9 cellular contexts compared by ENCODE assay signal in genomic region chr15:70833897-70834765, GRCh38. TPM values are rescaled to one million over a fixed set of nuclear protein-coding genes. Genes with fewer than 3 reads are reported as not detected.
DNase-seq lines count a peak whose midpoint lies in the region; ATAC-seq and TF ChIP-seq lines count a peak whose summit lies in the region.
"Had no signal": no experiment of that assay in that cellular context is flagged by ENCODE, and none has a peak within 500 bp of the region (broad histone marks: within the 10 kb centered on the region; RNA-seq: fewer than 3 reads in every experiment).

No MANE protein-coding gene starts in this region.

- in situ Hi-C loops in mammary epithelial cell (cut with MboI; ENCODE audit: low sequenced_read_pairs in 2 of 2), result no loop called here

- no peak overlapping the region for H3K9ac ChIP-seq in mammary epithelial cell (ENCODE audit: insufficient read depth, low read length)

- intact Hi-C loops in mammary epithelial cell (cut with micrococcal nuclease) (no loop called here), spleen (cut with DNase I; ENCODE audit: low total_unique reads) (no loop called here)

- ATAC-seq in HG03457 (IDR thresholded peaks at IDR 0.05; ENCODE audit: unreplicated experiment), result no peak
- ATAC-seq in HG03095 (IDR thresholded peaks at IDR 0.05; ENCODE audit: unreplicated experiment), result no peak
- ATAC-seq in GM19324 (IDR thresholded peaks at IDR 0.05; ENCODE audit: low FRiP score, unreplicated experiment), result no peak

- H3K27me3 Mint-ChIP-seq in osteocyte (ENCODE audit: unreplicated experiment), result no peaks in the 10 kb centered on the region

- WGBS in mammary epithelial cell (ENCODE audit: low coverage, missing lambda C conversion rate), result 70% methylated on average over 9 of the region's 9 CpGs
- WGBS in spleen, 5 donors, result 65 to 71% (median 69%) methylated on average over 9 of the region's 9 CpGs

- H3K27ac Mint-ChIP-seq in osteocyte (ENCODE audit: unreplicated experiment), result peak overlapping the region; percentile 95

- H3K27ac ChIP-seq in mammary epithelial cell (ENCODE audit: insufficient read depth, low read depth, low read length) (peak overlapping the region; percentile 11), spleen (no peak overlapping the region)

- H3K4me1 ChIP-seq in mammary epithelial cell (ENCODE audit: insufficient read depth, low read length), result peaks cover 15% of the 10 kb centered on the region
- H3K4me1 ChIP-seq in spleen, result no peaks in the 10 kb centered on the region

- BruUV-seq in mammary epithelial cell (replicated peaks; lab: Mats Ljungman, UMichigan), result no TSS peak

- no peaks in the 10 kb centered on the region for H3K36me3 ChIP-seq in mammary epithelial cell (ENCODE audit: insufficient read depth, low read length)
- H3K36me3 ChIP-seq in spleen, result peaks cover 0 to 6% (median 0%) of the 10 kb centered on the region in 6 donors

- no peaks in the 10 kb centered on the region for H3K9me3 ChIP-seq in mammary epithelial cell (replicated peaks; ENCODE audit: insufficient read depth, low read length)
- H3K9me3 ChIP-seq in spleen, result no peaks in the 10 kb centered on the region

- H3K4me3 ChIP-seq in mammary epithelial cell (replicated peaks in 1 of 3; ENCODE audit: insufficient read depth in 1 of 3, low read depth in 2 of 3, low read length in 3 of 3) (no peak overlapping the region), spleen (no peak overlapping the region)

- dilution Hi-C loops in mammary epithelial cell (cut with HindIII; ENCODE audit: low sequenced_read_pairs), result no loop called here

- H3K4me1 Mint-ChIP-seq in osteocyte (ENCODE audit: unreplicated experiment), result peaks cover 52% of the 10 kb centered on the region

- no peaks in the 10 kb centered on the region for H3K9me3 Mint-ChIP-seq in osteocyte (ENCODE audit: unreplicated experiment)

- TF ChIP-seq POLR2A in spleen (IDR thresholded peaks at IDR 0.05), result no peak

- H2AFZ ChIP-seq in mammary epithelial cell (ENCODE audit: low read depth, low read length), result peak overlapping the region; percentile 46

- peaks cover 54% of the 10 kb centered on the region for H3K36me3 Mint-ChIP-seq in osteocyte (ENCODE audit: unreplicated experiment)

- H3K4me3 Mint-ChIP-seq in osteocyte (ENCODE audit: unreplicated experiment), result no peak overlapping the region

- H3K79me2 ChIP-seq in mammary epithelial cell (ENCODE audit: insufficient read depth, low read length), result no peaks in the 10 kb centered on the region

- DNase-seq in GM03348 (ENCODE audit: low spot score) (peak; percentile 69), NCI-H2029 treated with DMSO at 0.1 percent for 48 hours (lab: John Stamatoyannopoulos, UW) (peak; percentile 24), mammary epithelial cell (peak; percentile 57), osteocyte (ENCODE audit: extremely low spot score, unreplicated experiment) (peak; percentile 85), spleen (no peak)
- DNase-seq: activated CD8-positive, alpha-beta memory T cell treated with anti-CD3 and anti-CD28 coated beads, Interleukin-2, amount 50 U/mL, for 4 hours had no signal

- no peaks in the 10 kb centered on the region for H4K20me1 ChIP-seq in mammary epithelial cell (ENCODE audit: insufficient read depth, low read length)

- peak overlapping the region; percentile 31 for H3K4me2 ChIP-seq in mammary epithelial cell (ENCODE audit: insufficient read depth, low read depth, low read length)

- CTCF ChIA-PET in mammary epithelial cell (lab: Charles Lee; ENCODE audit: low non-redundant PET), result no interaction called here

- TF ChIP-seq CTCF in mammary epithelial cell (conservative IDR thresholded peaks at IDR 0.05 in 1 of 2, IDR thresholded peaks at IDR 0.05 in 1 of 2; ENCODE audit: extremely low read depth in 1 of 2, insufficient read depth in 1 of 2, low read depth in 1 of 2, low read length in 2 of 2) (no peak), osteocyte (IDR thresholded peaks at IDR 0.05) (no peak), spleen (IDR thresholded peaks at IDR 0.05 in 8 of 11, conservative IDR thresholded peaks at IDR 0.05 in 3 of 11) (no peak)

- no peaks in the 10 kb centered on the region for H3K27me3 ChIP-seq in mammary epithelial cell (ENCODE audit: insufficient read depth, low read length)
- H3K27me3 ChIP-seq in spleen (replicated peaks in 1 of 7), result peaks cover 0 to 2% (median 0%) of the 10 kb centered on the region in 7 donors

RNA-seq across cellular contexts. Expression of gene LARP6, which starts 19.8 kb away (rescaled TPM):
- 10 to 100 TPM; 37.5 to 77.3 TPM for total RNA-seq in mammary epithelial cell
- polyA plus RNA-seq in mammary epithelial cell, result 39.1 TPM
- 5.9 TPM for polyA minus RNA-seq in mammary epithelial cell
- 119 and 123 TPM in 2 replicates for total RNA-seq in osteocyte
- total RNA-seq in spleen, result 1 to 10 TPM in 5 of 7 donors, under 1 TPM in 2; 0.85 to 7.0 (median 3.4) TPM
- 1 to 10 TPM in 2 of 3 donors, under 1 TPM in 1; 0.93 to 2.2 (median 1.2) TPM for polyA plus RNA-seq in spleen

RNA-seq across cellular contexts. Expression of gene THAP10, which starts 58.1 kb away (rescaled TPM):
- 1 to 10 TPM; 3.0 to 4.9 TPM for total RNA-seq in mammary epithelial cell
- polyA plus RNA-seq in mammary epithelial cell, result 2.5 TPM
- 3.7 TPM for polyA minus RNA-seq in mammary epithelial cell
- 1.5 and 1.7 TPM in 2 replicates for total RNA-seq in osteocyte
- total RNA-seq in spleen, result 1 to 10 TPM in 2 of 7 donors, under 1 TPM in 5; 0.52 to 1.4 (median 0.82) TPM
- under 1 TPM; 0.41 to 0.67 (median 0.64) TPM for polyA plus RNA-seq in spleen

RNA-seq across cellular contexts. Expression of gene LRRC49, which starts 58.5 kb away (rescaled TPM):
- total RNA-seq in mammary epithelial cell (10 to 100 TPM in 1 of 2 donors, 1 to 10 TPM in 1; 9.0 to 21.2 TPM), osteocyte (8.9 and 12.5 TPM in 2 replicates), spleen (1 to 10 TPM; 1.6 to 4.1 (median 3.0) TPM)
- polyA plus RNA-seq in mammary epithelial cell (4.3 TPM), spleen (1 to 10 TPM in 2 of 3 donors, under 1 TPM in 1; 0.62 to 1.4 (median 1.3) TPM)
- 26.5 TPM for polyA minus RNA-seq in mammary epithelial cell

Comparison
In these comparisons a context has a peak if more than half of its experiments do, and no peak if none do; other contexts are left out.
1. RNA of gene LARP6, which starts 19.8 kb away (total RNA-seq): 119 to 123 TPM in osteocyte and 37.5 to 77.3 TPM in mammary epithelial cell; 0.85 to 7.0 TPM in spleen; every median in the first group is over 4 times any median in the second.